ENCODE assay signal across 9 cellular contexts in genomic region chr21:25708467-25709065, GRCh38. TPM values are rescaled to one million over a fixed set of nuclear protein-coding genes. Genes with fewer than 3 reads are reported as not detected.
DNase-seq lines count a peak whose midpoint lies in the region; ATAC-seq and TF ChIP-seq lines count a peak whose summit lies in the region.
"Had no signal": no experiment of that assay in that cellular context is flagged by ENCODE, and none has a peak within 500 bp of the region (broad histone marks: within the 10 kb centered on the region; RNA-seq: fewer than 3 reads in every experiment).

No MANE protein-coding gene starts in this region.

- H3K36me3 ChIP-seq in heart right ventricle: peaks cover 0 to 84% (median 13%) of the 10 kb centered on the region in 9 donors

- peaks cover 0 to 32% (median 8%) of the 10 kb centered on the region in 9 donors for H3K4me1 ChIP-seq in heart right ventricle

- H3K4me3 ChIP-seq in heart right ventricle: no peak overlapping the region
- H3K4me3 ChIP-seq in NB4 (ENCODE audit: low read depth, low read length): no peak overlapping the region

- no peaks in the 10 kb centered on the region for H3K9me3 ChIP-seq in heart right ventricle

- H3K27ac ChIP-seq in heart right ventricle: no peak overlapping the region
- no peak overlapping the region for H3K27ac ChIP-seq in VCaP

- no peak for TF ChIP-seq POLR2A in NB4 (IDR thresholded peaks at IDR 0.05; ENCODE audit: extremely low read depth, insufficient read length)

- H3K27me3 ChIP-seq in heart right ventricle: no peaks in the 10 kb centered on the region

- WGBS in heart right ventricle, 2 donors: 67 to 70% methylated on average over 7 of the region's 7 CpGs

- DNase-seq in heart right ventricle (peak in 1 of 2 donors; percentile 43), Right ventricle myocardium inferior (ENCODE audit: missing footprints) (no peak), NB4 (ENCODE audit: low read depth) (peak; percentile 52), cerebellar cortex (ENCODE audit: low spot score) (peak; percentile 25), medulla oblongata (ENCODE audit: extremely low spot score) (peak; percentile 71), hippocampal formation (lab: John Stamatoyannopoulos, UW) (no peak)
- DNase-seq in stimulated activated CD8-positive, alpha-beta memory T cell treated with anti-CD3 and anti-CD28 coated beads, Interleukin-7, amount 100 ng/mL, for 1 hour (ENCODE audit: low read depth in 2 of 2): peak; percentile 17 to 18

- intact Hi-C loops in heart right ventricle (cut with DNase I): loop anchor here (1.0 to 5.0 kb wide), 4 partner anchors 66 to 101 kb away; partner anchors contain the start of gene MRPL39 (in 3 of the 10)
- intact Hi-C loops in Right ventricle myocardium inferior (cut with DNase I): loop anchor here (1.0 to 2.0 kb wide), 2 partner anchors 68 to 100 kb away; no protein-coding TSS in a partner anchor

- ATAC-seq in heart right ventricle: peak in 1 of 8 donors; percentile 26
- no peak for ATAC-seq in Right ventricle myocardium inferior
- ATAC-seq: left colon had no signal

- TF ChIP-seq CTCF in heart right ventricle (IDR thresholded peaks at IDR 0.05) (peak; percentile 79 to 93 (median 85)), NB4 (IDR thresholded peaks at IDR 0.05; ENCODE audit: low read depth, low read length) (peak; percentile 53), VCaP (conservative IDR thresholded peaks at IDR 0.05) (peak; percentile 96)

RNA-seq across cellular contexts. Expression of gene ATP5PF, which starts 26.1 kb away (rescaled TPM):
- total RNA-seq in heart right ventricle (100 to 1,000 TPM; 537 to 965 (median 854) TPM), Right ventricle myocardium inferior (969 TPM)
- 100 to 1,000 TPM; 596 to 726 TPM for polyA plus RNA-seq in heart right ventricle

RNA-seq across cellular contexts. Expression of gene GABPA, which starts 26.2 kb away (rescaled TPM):
- 10 to 100 TPM; 11.0 to 18.4 (median 14.1) TPM for total RNA-seq in heart right ventricle
- polyA plus RNA-seq in heart right ventricle: 10 to 100 TPM in 1 of 2 donors, 1 to 10 TPM in 1; 5.1 to 11.0 TPM
- total RNA-seq in Right ventricle myocardium inferior: 18.3 TPM

Comparison
In these comparisons a context has a peak if more than half of its experiments do, and no peak if none do; other contexts are left out.
1. DNase-seq: peak in NB4 (single experiment), cerebellar cortex (single experiment), medulla oblongata (single experiment) and stimulated activated CD8-positive, alpha-beta memory T cell treated with anti-CD3 and anti-CD28 coated beads, Interleukin-7, amount 100 ng/mL, for 1 hour (2 of 2); none in Right ventricle myocardium inferior (single experiment) and hippocampal formation (0 of 2).
2. Peak in every context shown above with its lines, with median percentiles within 50 percentile points of each other: CTCF ChIP-seq.